ENCODE assay signal across 19 cellular contexts in the genomic region with DNA sequence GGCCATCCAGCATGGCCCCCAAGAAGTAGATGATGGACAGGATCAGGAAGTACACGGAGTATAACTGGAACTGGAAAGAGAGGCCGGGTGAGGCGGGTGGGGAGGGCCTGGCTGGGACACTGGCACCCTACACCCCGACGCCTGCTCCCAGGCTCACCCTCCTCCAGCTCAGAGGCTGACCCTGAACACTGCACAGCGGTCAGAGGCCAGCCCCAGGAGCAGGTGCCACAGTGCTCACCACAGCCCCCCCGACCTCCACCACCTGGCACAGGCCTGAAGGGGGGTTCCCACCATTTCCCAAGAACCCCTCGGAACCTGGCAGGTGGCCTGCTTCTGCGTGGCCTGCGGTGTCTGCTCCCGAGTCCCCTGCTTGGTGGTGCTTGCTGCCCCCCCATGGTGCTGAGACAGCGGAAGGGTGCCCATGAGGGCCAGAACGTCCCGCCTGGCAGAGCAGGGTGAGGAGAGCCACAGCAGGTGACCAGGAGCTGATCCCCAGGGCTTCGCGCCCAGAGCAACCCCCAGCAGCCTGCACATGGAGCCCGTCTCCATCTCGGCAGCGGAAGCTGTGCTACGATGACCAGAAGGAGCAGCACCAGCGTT. TPM values are rescaled to one million over a fixed set of nuclear protein-coding genes. Genes with fewer than 3 reads are reported as not detected.
DNase-seq lines count a peak whose midpoint lies in the region; ATAC-seq and TF ChIP-seq lines count a peak whose summit lies in the region.
"Had no signal": no experiment of that assay in that cellular context is flagged by ENCODE, and none has a peak within 500 bp of the region (broad histone marks: within the 10 kb centered on the region; RNA-seq: fewer than 3 reads in every experiment).

No MANE protein-coding gene starts in this region.

- no peak overlapping the region for H3K14ac ChIP-seq in neuronal stem cell (ENCODE audit: low read length)

- no peak for ATAC-seq in Right ventricle myocardium inferior
- no peak for ATAC-seq in aorta (ENCODE audit: low FRiP score)
- ATAC-seq in HG02588 (IDR thresholded peaks at IDR 0.05; ENCODE audit: unreplicated experiment), result no peak

- POLR2A ChIA-PET in SK-N-SH (lab: Yijun Ruan, JAX), result no interaction called here

- H4K8ac ChIP-seq in neuronal stem cell (ENCODE audit: low read depth, low read length), result no peak overlapping the region

- no peak overlapping the region for H3K4ac ChIP-seq in neuronal stem cell (ENCODE audit: low read length)

- DNase-seq in Right ventricle myocardium inferior (ENCODE audit: missing footprints) (peak; percentile 33), right atrium auricular region (ENCODE audit: low spot score) (no peak), left ventricle myocardium inferior (peak; percentile 13), neuronal stem cell (ENCODE audit: low spot score) (no peak), aorta (peak; percentile 37 to 38), MV-4-11 (lab: John Stamatoyannopoulos, UW) (no peak), SK-N-SH (no peak)
- DNase-seq: activated CD4-positive, alpha-beta T cell treated with anti-CD3 and anti-CD28 coated beads, Interleukin-2, amount 50 U/mL, for 1 hour; activated effector memory CD4-positive, alpha-beta T cell treated with Interleukin-2 at 50 U/mL for 16 hours; kidney glomerular epithelial cell; NCI-H1417; NCI-H2081 treated with DMSO at 0.1 percent for 48 hours; NCI-H446 treated with DMSO at 0.1 percent for 48 hours; T-helper 2 cell had no signal

- no peak overlapping the region for H3K23ac ChIP-seq in neuronal stem cell (ENCODE audit: low read depth, low read length, poor library complexity)

- peaks cover 9% of the 10 kb centered on the region for H3K36me3 ChIP-seq in right atrium auricular region
- peaks cover 23% of the 10 kb centered on the region for H3K36me3 ChIP-seq in left ventricle myocardium inferior
- H3K36me3 ChIP-seq in neuronal stem cell (replicated peaks in 1 of 2; ENCODE audit: control insufficient read depth in 2 of 2, insufficient read depth in 2 of 2, low read length in 2 of 2), result peaks cover 15 to 29% of the 10 kb centered on the region in 2 donors
- peaks cover 0 to 4% of the 10 kb centered on the region in 2 donors for H3K36me3 ChIP-seq in aorta (ENCODE audit: control insufficient read depth in 1 of 2, insufficient read depth in 2 of 2, low read length in 1 of 2)
- H3K36me3 ChIP-seq in SK-N-SH (replicated peaks in 1 of 2; ENCODE audit: control insufficient read depth in 1 of 2, insufficient read depth in 2 of 2, low read length in 1 of 2), result peaks cover 34 to 62% of the 10 kb centered on the region in 2 experiments

- H3K79me1 ChIP-seq in neuronal stem cell (ENCODE audit: low read depth, low read length), result peaks cover 5% of the 10 kb centered on the region

- TF ChIP-seq RAD21 in SK-N-SH (IDR thresholded peaks at IDR 0.05; ENCODE audit: low read length), result no peak

- peak overlapping the region; percentile 66 for H2BK5ac ChIP-seq in neuronal stem cell (ENCODE audit: low read length)

- CTCF ChIA-PET in SK-N-SH (lab: Yijun Ruan, JAX), result interaction anchor here (1.6 kb wide), 1 partner anchor 379 kb away, joined by 3 read pairs; no protein-coding TSS in a partner anchor

- no peak overlapping the region for H3K27ac ChIP-seq in right atrium auricular region
- H3K27ac ChIP-seq in left ventricle myocardium inferior (replicated peaks), result no peak overlapping the region
- H3K27ac ChIP-seq in neuronal stem cell (replicated peaks; ENCODE audit: low read length), result no peak overlapping the region
- no peak overlapping the region for H3K27ac ChIP-seq in aorta (ENCODE audit: low read depth in 1 of 2, low read length in 2 of 2)
- H3K27ac ChIP-seq in SK-N-SH (ENCODE audit: low read depth in 2 of 2, low read length in 1 of 2), result no peak overlapping the region
- H3K27ac ChIP-seq: coronary artery, SK-N-MC, tibial nerve had no signal

- intact Hi-C loops in Right ventricle myocardium inferior (cut with DNase I), result no loop called here
- intact Hi-C loops in left ventricle myocardium inferior (cut with micrococcal nuclease), result no loop called here
- intact Hi-C loops in aorta (cut with DNase I), result no loop called here

- H2BK15ac ChIP-seq in neuronal stem cell (ENCODE audit: low read length), result no peak overlapping the region

- H3K4me3 ChIP-seq in right atrium auricular region (no peak overlapping the region), left ventricle myocardium inferior (no peak overlapping the region), neuronal stem cell (ENCODE audit: low read length in 2 of 2) (no peak overlapping the region), aorta (ENCODE audit: low read length in 2 of 2) (no peak overlapping the region), SK-N-SH (ENCODE audit: low read depth in 2 of 2, low read length in 1 of 2) (no peak overlapping the region)
- H3K4me3 ChIP-seq: coronary artery, SK-N-MC, smooth muscle cell, tibial nerve had no signal

- H2AFZ ChIP-seq in neuronal stem cell (ENCODE audit: low read length), result no peak overlapping the region
- no peak overlapping the region for H2AFZ ChIP-seq in SK-N-SH (ENCODE audit: low read depth)

- H3F3A ChIP-seq in SK-N-SH (replicated peaks; ENCODE audit: insufficient read depth), result peaks cover 19% of the 10 kb centered on the region

- H3K4me1 ChIP-seq in right atrium auricular region (no peaks in the 10 kb centered on the region), left ventricle myocardium inferior (no peaks in the 10 kb centered on the region), neuronal stem cell (ENCODE audit: control insufficient read depth in 2 of 2, insufficient read depth in 1 of 2, low read depth in 1 of 2, low read length in 2 of 2) (no peaks in the 10 kb centered on the region), aorta (ENCODE audit: control insufficient read depth in 1 of 2, insufficient read depth in 2 of 2, low read length in 2 of 2) (no peaks in the 10 kb centered on the region), SK-N-SH (ENCODE audit: control insufficient read depth in 1 of 2, insufficient read depth in 2 of 2, low read depth in 1 of 2, low read length in 1 of 2) (no peaks in the 10 kb centered on the region)
- H3K4me1 ChIP-seq: tibial nerve had no signal

- no peaks in the 10 kb centered on the region for H3K9me2 ChIP-seq in SK-N-SH

- H3K27me3 ChIP-seq in right atrium auricular region, result no peaks in the 10 kb centered on the region
- no peaks in the 10 kb centered on the region for H3K27me3 ChIP-seq in left ventricle myocardium inferior (ENCODE audit: low read depth)
- no peaks in the 10 kb centered on the region for H3K27me3 ChIP-seq in neuronal stem cell (ENCODE audit: control insufficient read depth in 3 of 3, insufficient read depth in 3 of 3, low read depth in 1 of 3, low read length in 3 of 3)
- H3K27me3 ChIP-seq in aorta (ENCODE audit: control insufficient read depth in 1 of 2, insufficient read depth in 2 of 2, low read length in 1 of 2), result no peaks in the 10 kb centered on the region
- no peaks in the 10 kb centered on the region for H3K27me3 ChIP-seq in SK-N-SH (ENCODE audit: insufficient read depth)
- H3K27me3 ChIP-seq: tibial nerve had no signal

- peaks cover 5% of the 10 kb centered on the region; the same call in 1 of the 2 replicates for H4K20me1 ChIP-seq in SK-N-SH (ENCODE audit: insufficient read depth)

- no peak overlapping the region for H2BK12ac ChIP-seq in neuronal stem cell (ENCODE audit: low read length)

- TF ChIP-seq CTCF in right atrium auricular region (IDR thresholded peaks at IDR 0.05), result no peak
- TF ChIP-seq CTCF in left ventricle myocardium inferior (IDR thresholded peaks at IDR 0.05; ENCODE audit: borderline replicate concordance), result no peak
- no peak for TF ChIP-seq CTCF in SK-N-SH (IDR thresholded peaks at IDR 0.05)

- no peak for TF ChIP-seq EP300 in SK-N-SH (IDR thresholded peaks at IDR 0.05; ENCODE audit: borderline replicate concordance in 1 of 2, low read depth in 1 of 2, low read length in 1 of 2)

- H2AK5ac ChIP-seq in neuronal stem cell (ENCODE audit: low read depth, low read length), result no peak overlapping the region

- no peak overlapping the region for H4K91ac ChIP-seq in neuronal stem cell (ENCODE audit: low read depth, low read length, poor library complexity)

- H3K18ac ChIP-seq in neuronal stem cell (ENCODE audit: low read length), result no peak overlapping the region

- WGBS in neuronal stem cell (ENCODE audit: extremely low coverage in 2 of 2, insufficient read length in 2 of 2, insufficient replicate concordance in 1 of 2), 2 donors, result no CpG with 5 or more reads among the region's 21 CpGs
- 94 to 95% methylated on average over 21 of the region's 21 CpGs for WGBS in aorta, 2 donors
- WGBS in SK-N-SH (ENCODE audit: low lambda C conversion rate), result 93% methylated on average over 11 of the region's 21 CpGs

- H3K9me3 ChIP-seq in right atrium auricular region (peaks cover 0 to 34% of the 10 kb centered on the region in 2 donors), left ventricle myocardium inferior (replicated peaks) (peaks cover 38% of the 10 kb centered on the region), neuronal stem cell (replicated peaks in 1 of 2; ENCODE audit: control insufficient read depth in 2 of 2, insufficient read depth in 1 of 2, low read depth in 1 of 2, low read length in 2 of 2) (peaks cover 7 to 22% of the 10 kb centered on the region in 2 donors), aorta (ENCODE audit: control insufficient read depth, low read length) (no peaks in the 10 kb centered on the region), SK-N-SH (peaks cover 24% of the 10 kb centered on the region)

- no peak overlapping the region for H3K9ac ChIP-seq in neuronal stem cell (ENCODE audit: low read depth, low read length, poor library complexity)
- H3K9ac ChIP-seq in SK-N-SH, result no peak overlapping the region

- no peak overlapping the region for H2BK120ac ChIP-seq in neuronal stem cell (ENCODE audit: low read depth, low read length)

- no peak overlapping the region for H3K4me2 ChIP-seq in neuronal stem cell (ENCODE audit: insufficient read depth, low read length, poor library complexity, severe bottlenecking)
- no peak overlapping the region for H3K4me2 ChIP-seq in SK-N-SH
- H3K4me2 ChIP-seq: smooth muscle cell had no signal

- peaks cover 5% of the 10 kb centered on the region; the same call in 1 of the 2 replicates for H3K79me2 ChIP-seq in SK-N-SH (ENCODE audit: insufficient read depth)

TF ChIP-seq in SK-N-SH, 30 proteins besides CTCF, POLR2A, EP300 and RAD21 (continues in another document):
- TF ChIP-seq TCF12 (IDR thresholded peaks at IDR 0.05) (no peak), CHD2 (IDR thresholded peaks at IDR 0.05; ENCODE audit: low read length, partially characterized antibody) (no peak), EZH2phosphoT487 (IDR thresholded peaks at IDR 0.05; ENCODE audit: borderline replicate concordance, low read depth) (no peak), JUND (IDR thresholded peaks at IDR 0.05) (no peak)

RNA-seq across cellular contexts. Expression of a gene that starts 26.1 kb away (rescaled TPM):
- total RNA-seq in Right ventricle myocardium inferior (8.2 TPM), right atrium auricular region (1 to 10 TPM; 2.2 to 5.3 TPM), left ventricle myocardium inferior (4.9 TPM), aorta (1 to 10 TPM; 6.2 to 8.4 TPM)
- polyA plus RNA-seq in neuronal stem cell (2013, experiment 1 of 2), result 16.6 TPM
- polyA plus RNA-seq in neuronal stem cell (2013, experiment 2 of 2), result 16.2 TPM
- polyA plus RNA-seq in aorta (10 to 100 TPM in 1 of 2 donors, 1 to 10 TPM in 1; 4.5 to 32.5 TPM), SK-N-SH (2012; rRNA removed) (13.0 and 15.0 TPM in 2 replicates)
- polyA plus RNA-seq in SK-N-SH (2012; cell fraction: cytosol; rRNA removed), result 4.5 and 8.6 TPM in 2 replicates
- 21.6 and 27.3 TPM in 2 replicates for polyA plus RNA-seq in SK-N-SH (2012; cell fraction: nucleus; rRNA removed)

Comparison
In these comparisons a context has a peak if more than half of its experiments do, and no peak if none do; other contexts are left out.
1. DNase-seq: peak in Right ventricle myocardium inferior (single experiment), left ventricle myocardium inferior (single experiment) and aorta (2 of 2); none in right atrium auricular region (single experiment), neuronal stem cell (single experiment), MV-4-11 (single experiment) and SK-N-SH (single experiment).